ENCODE assay signal across 8 cellular contexts in genomic region chr22:19291580-19292261, GRCh38. TPM values are rescaled to one million over a fixed set of nuclear protein-coding genes. Genes with fewer than 3 reads are reported as not detected.
DNase-seq lines count a peak whose midpoint lies in the region; ATAC-seq and TF ChIP-seq lines count a peak whose summit lies in the region.

TSS of gene CLTCL1 (minus strand) at chr22:19291719. CDS start at chr22:19291641, 78 bp downstream.

- POLR2A ChIA-PET in HEK293 (lab: Yijun Ruan, JAX) = interaction anchor here (0.6 to 1.8 kb wide), 17 partner anchors 9 to 1221 kb away, joined by 3 to 15 read pairs (median 3); partner anchors contain the start of genes CDC45, ESS2 and SLC25A1

- TF ChIP-seq RAD21 in liver (IDR thresholded peaks at IDR 0.05) = no peak

- DNase-seq in DMS153 (lab: John Stamatoyannopoulos, UW) = peak; percentile 23
- peak; percentile 72 for DNase-seq in NCI-H2171 treated with DMSO at 0.1 percent for 48 hours (lab: John Stamatoyannopoulos, UW)
- DNase-seq in activated CD4-positive, alpha-beta T cell treated with anti-CD3 and anti-CD28 coated beads, Interleukin-2, amount 50 U/mL, for 24 hours (ENCODE audit: low read depth in 1 of 2, low spot score in 1 of 2) = peak; percentile 49 to 53
- DNase-seq in dermis microvascular lymphatic vessel endothelial cell (ENCODE audit: low read depth in 2 of 2) = peak; percentile 36 to 85
- peak; percentile 54 for DNase-seq in stimulated activated CD4-positive, alpha-beta T cell treated with anti-CD3 and anti-CD28 coated beads, Interleukin-2, amount 100 ng/mL, for 4 hours (ENCODE audit: low read depth)

- H3K9me3 ChIP-seq in HEK293 (ENCODE audit: control insufficient read depth, insufficient read depth, low read depth, low read length) (no peaks in the 10 kb centered on the region), liver (ENCODE audit: control insufficient read depth in 4 of 4, low read length in 3 of 4) (no peaks in the 10 kb centered on the region)

- WGBS in liver = under 1% methylated on average over 62 of the region's 65 CpGs

- H3K27me3 ChIP-seq in liver (ENCODE audit: control insufficient read depth in 4 of 4, insufficient read depth in 4 of 4, low read length in 3 of 4) = no peaks in the 10 kb centered on the region

- peak within 1 kb of the TSS; percentile 56; the same call in 1 of the 2 replicates for H3K27ac ChIP-seq in HEK293 (ENCODE audit: extremely low read depth, low read depth, low read length)
- peak within 1 kb of the TSS; percentile 66 to 89 for H3K27ac ChIP-seq in liver (ENCODE audit: low read depth in 1 of 2, low read length in 2 of 2)

- no peak for ATAC-seq in HG02938 (IDR thresholded peaks at IDR 0.05; ENCODE audit: unreplicated experiment)

- CTCF ChIA-PET in HEK293 (lab: Yijun Ruan, JAX) = interaction anchor here (0.6 to 1.8 kb wide), 6 partner anchors 8 to 146 kb away, joined by 3 to 9 read pairs (median 3); partner anchors contain the start of gene SLC25A1

- H3K36me3 ChIP-seq in HEK293 (ENCODE audit: control insufficient read depth in 2 of 2, insufficient read depth in 1 of 2, low read length in 2 of 2) (peaks cover 0 to 3% of the 10 kb centered on the region in 2 experiments; a peak in 1 of 3 replicates), liver (ENCODE audit: control insufficient read depth in 4 of 4, insufficient read depth in 3 of 4, low read depth in 1 of 4, low read length in 3 of 4) (no peaks in the 10 kb centered on the region)

- H3K4me3 ChIP-seq in HEK293 (ENCODE audit: low read depth, low read length) (peak within 1 kb of the TSS; percentile 83), liver (ENCODE audit: low read depth in 1 of 3, low read length in 3 of 3) (peak within 1 kb of the TSS; percentile 78 to 95 (median 92))

- H3K4me1 ChIP-seq in HEK293 (ENCODE audit: control insufficient read depth, insufficient read depth, low read length) (peaks cover 3% of the 10 kb centered on the region; the same call in 1 of the 2 replicates), liver (ENCODE audit: control insufficient read depth in 4 of 4, insufficient read depth in 4 of 4, low read length in 3 of 4) (peaks cover 3 to 20% (median 15%) of the 10 kb centered on the region in 4 donors)

- H3K9ac ChIP-seq in liver (ENCODE audit: low read depth in 1 of 2, low read length in 2 of 2) = peak within 1 kb of the TSS; percentile 20 to 66

- no peak for TF ChIP-seq CTCF in HEK293 (tag by site-specific recombination; IDR thresholded peaks at IDR 0.05)
- TF ChIP-seq CTCF in liver (IDR thresholded peaks at IDR 0.05; ENCODE audit: low read depth, low read length, missing input control) = no peak

TF ChIP-seq in HEK293, 187 proteins besides CTCF, POLR2A, EP300 and RAD21 (continues in another document):
- TF ChIP-seq IKZF3 (tag by site-specific recombination; IDR thresholded peaks at IDR 0.05) (peak; percentile 49; the same call in 1 of the 2 replicates), YY1 (tag by site-specific recombination; IDR thresholded peaks at IDR 0.05) (0 out of 2 replicates have a peak, but pooled peaks have one; percentile 27), KLF10 (tag by site-specific recombination; IDR thresholded peaks at IDR 0.05) (peak; percentile 93), PRDM2 (tag by site-specific recombination; IDR thresholded peaks at IDR 0.05; ENCODE audit: borderline replicate concordance) (no peak)

TF ChIP-seq in liver, 16 proteins besides CTCF, POLR2A, EP300 and RAD21:
- TF ChIP-seq MAX (IDR thresholded peaks at IDR 0.05) (peak; percentile 11), SP1 (IDR thresholded peaks at IDR 0.05) (peak; percentile 26), TAF1 (conservative IDR thresholded peaks at IDR 0.05) (no peak)

RNA-seq across cellular contexts. Expression of gene CLTCL1, which starts in this region (rescaled TPM):
- total RNA-seq in dermis microvascular lymphatic vessel endothelial cell (2.8 and 3.5 TPM in 2 replicates), liver (1 to 10 TPM; 2.7 to 4.8 TPM)
- polyA plus RNA-seq in liver = 1 to 10 TPM; 2.0 to 2.4 TPM
